Comparison of ENCODE assay signal across 31 cellular contexts in genomic region chr11:121347094-121347493, GRCh38.
"Had no signal": no experiment of that assay in that cellular context is flagged by ENCODE, and none has a peak within 500 bp of the region (broad histone marks: within the 10 kb centered on the region; RNA-seq: fewer than 3 reads in every experiment).

No MANE protein-coding gene starts in this region.

- H3K27ac ChIP-seq: body of pancreas, epithelial cell of prostate, esophagus squamous epithelium, gastroesophageal sphincter, heart right ventricle had no signal

- H3K9me3 ChIP-seq: body of pancreas, esophagus squamous epithelium, gastroesophageal sphincter, heart right ventricle had no signal

- H3K4me3 ChIP-seq: body of pancreas, esophagus squamous epithelium, gastroesophageal sphincter, heart right ventricle had no signal

- H3K36me3 ChIP-seq: esophagus squamous epithelium, gastroesophageal sphincter, heart right ventricle had no signal

- H3K27me3 Mint-ChIP-seq: activated CD4-positive, alpha-beta T cell treated with anti-CD3 and anti-CD28 coated beads for 36 hours; activated naive CD8-positive, alpha-beta T cell; activated T-cell treated with anti-CD3 and anti-CD28 coated beads, Interleukin-2, amount 50 U/mL, for 24 hours had no signal

- H3K27me3 ChIP-seq: body of pancreas, gastroesophageal sphincter had no signal

- FAIRE-seq: colon, endometrium, endothelial cell of umbilical vein had no signal

- DNase-seq: activated CD4-positive, alpha-beta memory T cell treated with anti-CD3 and anti-CD28 coated beads, Interleukin-2, amount 10 ng/mL, durations not matched to agents 7 days and 5 days; activated CD4-positive, alpha-beta T cell treated with anti-CD3 and anti-CD28 coated beads for 36 hours; activated CD4-positive, alpha-beta T cell treated with anti-CD3 and anti-CD28 coated beads, Interleukin-2, amount 10 ng/mL, durations not matched to agents 7 days and 5 days; activated CD4-positive, alpha-beta T cell treated with anti-CD3 and anti-CD28 coated beads, Interleukin-2, amount 50 U/mL, for 4 hours; activated CD4-positive, CD25-positive, alpha-beta regulatory T cell; activated CD4-positive, CD25-positive, alpha-beta regulatory T cell treated with anti-CD3 and anti-CD28 coated beads, Interleukin-2, amount 50 U/mL, for 72 hours; activated CD8-positive, alpha-beta memory T cell treated with anti-CD3 and anti-CD28 coated beads, Interleukin-2, amount 50 U/mL, for 48 hours; activated gamma-delta T cell; activated naive CD4-positive, alpha-beta T cell; activated naive CD4-positive, alpha-beta T cell treated with anti-CD3 and anti-CD28 coated beads, Interleukin-2, amount 50 U/mL, for 16 hours; activated T-cell treated with anti-CD3 and anti-CD28 coated beads for 4 hours; activated T-cell treated with anti-CD3 and anti-CD28 coated beads, Interleukin-2, amount 50 U/mL, for 24 hours; activated T-cell treated with anti-CD3 and anti-CD28 coated beads, Interleukin-2, amount 50 U/mL, for 72 hours; amygdala; aorta; body of pancreas; caudate nucleus; cortex of kidney; dermis blood vessel endothelial cell; effector CD4-positive, alpha-beta T cell; effector memory CD8-positive, alpha-beta T cell; esophagus squamous epithelium; foreskin melanocyte; heart right ventricle; T-helper 2 cell had no signal

- H3K4me3 Mint-ChIP-seq: activated CD4-positive, alpha-beta memory T cell treated with anti-CD3 and anti-CD28 coated beads, Interleukin-2, amount 10 ng/mL, durations not matched to agents 7 days and 5 days; activated CD4-positive, alpha-beta T cell treated with anti-CD3 and anti-CD28 coated beads for 36 hours; activated CD4-positive, alpha-beta T cell treated with anti-CD3 and anti-CD28 coated beads, Interleukin-2, amount 10 ng/mL, durations not matched to agents 7 days and 5 days; activated naive CD8-positive, alpha-beta T cell; activated T-cell treated with anti-CD3 and anti-CD28 coated beads, Interleukin-2, amount 50 U/mL, for 24 hours; activated T-cell treated with anti-CD3 and anti-CD28 coated beads, Interleukin-2, amount 50 U/mL, for 72 hours; effector memory CD8-positive, alpha-beta T cell had no signal

- H3K9me3 Mint-ChIP-seq: activated CD4-positive, alpha-beta memory T cell treated with anti-CD3 and anti-CD28 coated beads, Interleukin-2, amount 10 ng/mL, durations not matched to agents 7 days and 5 days; activated CD4-positive, alpha-beta T cell treated with anti-CD3 and anti-CD28 coated beads, Interleukin-2, amount 10 ng/mL, durations not matched to agents 7 days and 5 days; activated T-cell treated with anti-CD3 and anti-CD28 coated beads, Interleukin-2, amount 50 U/mL, for 24 hours; activated T-cell treated with anti-CD3 and anti-CD28 coated beads, Interleukin-2, amount 50 U/mL, for 72 hours; effector memory CD8-positive, alpha-beta T cell had no signal

- H3K27ac Mint-ChIP-seq: activated CD4-positive, alpha-beta memory T cell treated with anti-CD3 and anti-CD28 coated beads, Interleukin-2, amount 10 ng/mL, durations not matched to agents 7 days and 5 days; activated CD4-positive, alpha-beta T cell treated with anti-CD3 and anti-CD28 coated beads for 36 hours; activated CD4-positive, alpha-beta T cell treated with anti-CD3 and anti-CD28 coated beads, Interleukin-2, amount 10 ng/mL, durations not matched to agents 7 days and 5 days; activated naive CD8-positive, alpha-beta T cell; activated T-cell treated with anti-CD3 and anti-CD28 coated beads, Interleukin-2, amount 50 U/mL, for 24 hours; activated T-cell treated with anti-CD3 and anti-CD28 coated beads, Interleukin-2, amount 50 U/mL, for 72 hours; effector memory CD8-positive, alpha-beta T cell had no signal

- ATAC-seq: activated CD4-positive, alpha-beta T cell treated with anti-CD3 and anti-CD28 coated beads for 36 hours; activated T-cell treated with anti-CD3 and anti-CD28 coated beads, Interleukin-2, amount 50 U/mL, for 72 hours; body of pancreas; effector memory CD8-positive, alpha-beta T cell; gastroesophageal sphincter had no signal

- H3K4me1 Mint-ChIP-seq: activated CD4-positive, alpha-beta T cell treated with anti-CD3 and anti-CD28 coated beads for 36 hours; activated CD4-positive, alpha-beta T cell treated with anti-CD3 and anti-CD28 coated beads, Interleukin-2, amount 10 ng/mL, durations not matched to agents 7 days and 5 days had no signal
